In the genomic region with DNA sequence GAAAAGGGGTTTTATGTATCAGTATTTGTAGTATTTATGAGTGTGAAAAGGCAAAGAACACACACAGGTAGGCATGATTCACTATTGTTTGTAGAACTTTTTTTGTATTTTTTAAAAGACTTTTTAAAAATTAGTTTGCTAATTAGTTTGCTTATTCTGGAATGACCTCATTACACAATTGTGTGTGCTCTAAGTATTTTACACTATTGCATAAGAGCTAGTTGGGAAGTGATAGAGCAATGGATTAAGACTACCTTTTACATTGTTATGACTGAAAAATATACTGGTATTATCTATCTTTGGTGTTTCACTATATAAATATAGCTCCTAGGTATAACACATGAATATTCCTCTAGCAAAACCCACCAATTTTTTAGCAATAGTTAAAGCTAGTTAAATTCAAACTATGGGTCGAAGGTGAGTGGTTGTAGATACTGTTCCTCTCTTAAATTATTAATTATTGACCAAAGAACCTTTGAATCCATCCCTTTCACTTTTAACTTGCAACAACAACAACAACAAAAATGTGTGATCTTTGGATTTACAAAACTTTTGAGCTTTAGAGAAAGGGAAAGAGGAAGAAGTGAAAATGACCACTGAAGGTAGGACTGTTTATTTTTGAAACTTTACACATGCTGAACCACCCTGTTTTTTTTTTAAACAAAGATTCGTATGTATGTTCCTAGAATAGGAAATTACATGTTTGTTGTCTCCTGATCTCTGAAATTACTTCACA, we compare ENCODE assay signal across 21 cellular contexts. TPM values are rescaled to one million over a fixed set of nuclear protein-coding genes. Genes with fewer than 3 reads are reported as not detected.
A peak's percentile ranks its signal among the peaks of the same experiment; 100 is the strongest.
DNase-seq lines count a peak whose midpoint lies in the region; ATAC-seq and TF ChIP-seq lines count a peak whose summit lies in the region.
"Had no signal": no experiment of that assay in that cellular context is flagged by ENCODE, and none has a peak within 500 bp of the region (broad histone marks: within the 10 kb centered on the region; RNA-seq: fewer than 3 reads in every experiment).

No MANE protein-coding gene starts in this region.

- H3K9me3 Mint-ChIP-seq in CD4-positive, alpha-beta T cell = no peaks in the 10 kb centered on the region
- H3K9me3 Mint-ChIP-seq: activated CD4-positive, alpha-beta memory T cell treated with anti-CD3 and anti-CD28 coated beads, Interleukin-2, amount 10 ng/mL, durations not matched to agents 7 days and 5 days; activated naive CD8-positive, alpha-beta T cell treated with anti-CD3 and anti-CD28 coated beads, Interleukin-2, amount 10 ng/mL, durations not matched to agents 7 days and 5 days; activated T-cell treated with anti-CD3 and anti-CD28 coated beads, Interleukin-2, amount 50 U/mL, for 24 hours; dendritic cell treated with granulocyte-macrophage colony-stimulating factor and Interleukin-4, amounts not matched to agents 40 ng/mL and 50 ng/mL, for 4 days; naive B cell; T-helper 1 cell treated with Interleukin-12 subunit alpha and Interleukin-12 subunit beta and Interleukin-4 antibody, amounts not matched to agents 30 μg/mL and 1 μg/mL, for 36 hours had no signal

- H3K4me1 ChIP-seq in muscle layer of duodenum (ENCODE audit: control insufficient read depth in 1 of 2, insufficient read depth in 2 of 2, low read length in 2 of 2) (peaks cover 12 to 44% of the 10 kb centered on the region in 2 donors), tibial artery (peaks cover 0 to 22% (median 3%) of the 10 kb centered on the region in 4 donors)

- no peak for DNase-seq in posterior vena cava (ENCODE audit: low spot score)
- DNase-seq in tibial artery = no peak
- no peak for DNase-seq in dermis blood vessel endothelial cell
- DNase-seq in CD4-positive, alpha-beta T cell = no peak
- DNase-seq: activated CD4-positive, alpha-beta memory T cell treated with anti-CD3 and anti-CD28 coated beads, Interleukin-2, amount 10 ng/mL, durations not matched to agents 7 days and 5 days; activated naive CD8-positive, alpha-beta T cell treated with anti-CD3 and anti-CD28 coated beads, Interleukin-2, amount 10 ng/mL, durations not matched to agents 7 days and 5 days; activated T-cell treated with anti-CD3 and anti-CD28 coated beads, Interleukin-2, amount 50 U/mL, for 24 hours; GM23248; naive B cell; NCI-H2029 treated with DMSO at 0.1 percent for 48 hours; NCI-H524 treated with DMSO at 0.1 percent for 48 hours; OCI-M1; posterior cingulate gyrus; SHP77 treated with DMSO at 0.1 percent for 48 hours had no signal

- intact Hi-C loops in posterior vena cava (cut with DNase I) (no loop called here), tibial artery (cut with DNase I; ENCODE audit: low total_unique reads) (no loop called here)
- intact Hi-C loops in CD4-positive, alpha-beta T cell (cut with DNase I, micrococcal nuclease) = no loop called here

- H3K27me3 Mint-ChIP-seq in CD4-positive, alpha-beta T cell = no peaks in the 10 kb centered on the region
- H3K27me3 Mint-ChIP-seq: activated CD4-positive, alpha-beta memory T cell treated with anti-CD3 and anti-CD28 coated beads, Interleukin-2, amount 10 ng/mL, durations not matched to agents 7 days and 5 days; activated naive CD8-positive, alpha-beta T cell treated with anti-CD3 and anti-CD28 coated beads, Interleukin-2, amount 10 ng/mL, durations not matched to agents 7 days and 5 days; activated T-cell treated with anti-CD3 and anti-CD28 coated beads, Interleukin-2, amount 50 U/mL, for 24 hours; dendritic cell treated with granulocyte-macrophage colony-stimulating factor and Interleukin-4, amounts not matched to agents 40 ng/mL and 50 ng/mL, for 4 days; naive B cell had no signal

- H3K36me3 ChIP-seq in muscle layer of duodenum (ENCODE audit: control insufficient read depth in 1 of 2, insufficient read depth in 2 of 2, low read length in 2 of 2) = peaks cover 30% of the 10 kb centered on the region in 2 donors
- peaks cover 15 to 55% (median 41%) of the 10 kb centered on the region in 3 donors for H3K36me3 ChIP-seq in tibial artery

- ATAC-seq in GM18519 (IDR thresholded peaks at IDR 0.05; ENCODE audit: low FRiP score, unreplicated experiment) (peak; percentile 44), GM21723 (IDR thresholded peaks at IDR 0.05; ENCODE audit: unreplicated experiment) (peak; percentile 68), HG03432 (IDR thresholded peaks at IDR 0.05; ENCODE audit: unreplicated experiment) (peak; percentile 47)
- no peak for ATAC-seq in CD4-positive, alpha-beta T cell (ENCODE audit: poor library complexity)

- H3K27me3 ChIP-seq in muscle layer of duodenum (ENCODE audit: low read depth, low read length) (no peaks in the 10 kb centered on the region), tibial artery (no peaks in the 10 kb centered on the region)
- no peaks in the 10 kb centered on the region for H3K27me3 ChIP-seq in CD4-positive, alpha-beta T cell (ENCODE audit: control insufficient read depth, insufficient read depth, low read length)

- CTCF ChIA-PET in CD4-positive, alpha-beta T cell (lab: Charles Lee) = no interaction called here

- H3K4me1 Mint-ChIP-seq in CD4-positive, alpha-beta T cell (ENCODE audit: low read depth) = no peaks in the 10 kb centered on the region

- POLR2A ChIA-PET in CD4-positive, alpha-beta T cell (lab: Charles Lee) = no interaction called here

- no peak overlapping the region for H3K27ac Mint-ChIP-seq in CD4-positive, alpha-beta T cell
- H3K27ac Mint-ChIP-seq: activated CD4-positive, alpha-beta memory T cell treated with anti-CD3 and anti-CD28 coated beads, Interleukin-2, amount 10 ng/mL, durations not matched to agents 7 days and 5 days; activated naive CD8-positive, alpha-beta T cell treated with anti-CD3 and anti-CD28 coated beads, Interleukin-2, amount 10 ng/mL, durations not matched to agents 7 days and 5 days; activated T-cell treated with anti-CD3 and anti-CD28 coated beads, Interleukin-2, amount 50 U/mL, for 24 hours; dendritic cell treated with granulocyte-macrophage colony-stimulating factor and Interleukin-4, amounts not matched to agents 40 ng/mL and 50 ng/mL, for 4 days; T-helper 1 cell treated with Interleukin-12 subunit alpha and Interleukin-12 subunit beta and Interleukin-4 antibody, amounts not matched to agents 30 μg/mL and 1 μg/mL, for 36 hours had no signal

- H3K4me3 ChIP-seq in muscle layer of duodenum (ENCODE audit: low read depth in 1 of 2, low read length in 2 of 2) (no peak overlapping the region), tibial artery (no peak overlapping the region)
- H3K4me3 ChIP-seq: GM23248, lung had no signal

- H3K27ac ChIP-seq in muscle layer of duodenum (ENCODE audit: low read length) = peak overlapping the region; percentile 2
- H3K27ac ChIP-seq in tibial artery = no peak overlapping the region
- no peak overlapping the region for H3K27ac ChIP-seq in CD4-positive, alpha-beta T cell (ENCODE audit: low read depth, low read length)
- H3K27ac ChIP-seq: GM23248 had no signal

- TF ChIP-seq CTCF in tibial artery (IDR thresholded peaks at IDR 0.05) = no peak
- TF ChIP-seq CTCF in CD4-positive, alpha-beta T cell (IDR thresholded peaks at IDR 0.05) = no peak

- no peaks in the 10 kb centered on the region for H3K9me3 ChIP-seq in muscle layer of duodenum (ENCODE audit: control insufficient read depth in 1 of 2, low read length in 2 of 2)
- H3K9me3 ChIP-seq in tibial artery = no peaks in the 10 kb centered on the region
- no peaks in the 10 kb centered on the region for H3K9me3 ChIP-seq in CD4-positive, alpha-beta T cell (ENCODE audit: control insufficient read depth, low read length)

- H3K4me3 Mint-ChIP-seq in CD4-positive, alpha-beta T cell = no peak overlapping the region
- H3K4me3 Mint-ChIP-seq: activated CD4-positive, alpha-beta memory T cell treated with anti-CD3 and anti-CD28 coated beads, Interleukin-2, amount 10 ng/mL, durations not matched to agents 7 days and 5 days; activated naive CD8-positive, alpha-beta T cell treated with anti-CD3 and anti-CD28 coated beads, Interleukin-2, amount 10 ng/mL, durations not matched to agents 7 days and 5 days; activated T-cell treated with anti-CD3 and anti-CD28 coated beads, Interleukin-2, amount 50 U/mL, for 24 hours; dendritic cell treated with granulocyte-macrophage colony-stimulating factor and Interleukin-4, amounts not matched to agents 40 ng/mL and 50 ng/mL, for 4 days; naive B cell; T-helper 1 cell treated with Interleukin-12 subunit alpha and Interleukin-12 subunit beta and Interleukin-4 antibody, amounts not matched to agents 30 μg/mL and 1 μg/mL, for 36 hours had no signal

- H3K36me3 Mint-ChIP-seq in CD4-positive, alpha-beta T cell (ENCODE audit: low read depth) = peaks cover 58% of the 10 kb centered on the region

RNA-seq across cellular contexts. Expression of gene ITPRID2, which starts 18.7 kb away (rescaled TPM):
- total RNA-seq in posterior vena cava (100 to 1,000 TPM; 111 to 136 TPM), dermis blood vessel endothelial cell (191 and 211 TPM in 2 replicates)
- 10 to 100 TPM; 75.8 to 79.7 TPM for total RNA-seq in CD4-positive, alpha-beta T cell
